In the genomic region with DNA sequence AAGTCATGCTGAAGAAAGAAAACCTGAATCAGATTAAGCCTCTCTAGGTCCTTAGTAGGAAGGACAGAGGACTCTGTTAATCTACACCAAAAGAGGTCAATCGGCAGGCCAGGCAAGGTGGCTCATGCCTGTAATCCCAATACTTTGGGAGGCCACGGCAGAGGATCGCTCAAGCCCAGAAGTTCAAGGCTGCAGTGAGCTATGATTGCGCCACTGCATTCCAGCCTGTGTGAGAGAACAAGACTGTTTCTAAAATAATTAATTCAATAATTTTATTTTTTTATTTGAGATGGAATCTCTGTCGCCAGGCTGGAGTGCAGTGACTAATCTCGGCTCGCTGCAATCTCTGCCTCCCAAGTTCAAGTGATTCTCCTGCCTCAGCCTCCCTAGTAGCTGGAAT, we compare ENCODE assay signal across 8 cellular contexts.
"Had no signal": no experiment of that assay in that cellular context is flagged by ENCODE, and none has a peak within 500 bp of the region (broad histone marks: within the 10 kb centered on the region; RNA-seq: fewer than 3 reads in every experiment).

No MANE protein-coding gene starts in this region.

- H3K27ac ChIP-seq: GM23248 had no signal

- ATAC-seq: HCT116 had no signal

- H3K9me3 Mint-ChIP-seq: HFFc6, IgD-negative memory B cell had no signal

- FAIRE-seq: HTR-8/SVneo had no signal

- H3K4me3 ChIP-seq: GM23248, HAP-1 had no signal

- H3K9me3 ChIP-seq: HAP-1 had no signal

- DNase-seq: GM23248, GOT3, H7, HFFc6 had no signal

- H3K27me3 Mint-ChIP-seq: IgD-negative memory B cell had no signal

- H2AFZ ChIP-seq: GM23248 had no signal

- H3K4me3 Mint-ChIP-seq: HFFc6 had no signal

- H3K27ac Mint-ChIP-seq: HFFc6 had no signal

- H3K9ac ChIP-seq: GM23248 had no signal
